ENCODE assay signal across 21 cellular contexts in the genomic region with DNA sequence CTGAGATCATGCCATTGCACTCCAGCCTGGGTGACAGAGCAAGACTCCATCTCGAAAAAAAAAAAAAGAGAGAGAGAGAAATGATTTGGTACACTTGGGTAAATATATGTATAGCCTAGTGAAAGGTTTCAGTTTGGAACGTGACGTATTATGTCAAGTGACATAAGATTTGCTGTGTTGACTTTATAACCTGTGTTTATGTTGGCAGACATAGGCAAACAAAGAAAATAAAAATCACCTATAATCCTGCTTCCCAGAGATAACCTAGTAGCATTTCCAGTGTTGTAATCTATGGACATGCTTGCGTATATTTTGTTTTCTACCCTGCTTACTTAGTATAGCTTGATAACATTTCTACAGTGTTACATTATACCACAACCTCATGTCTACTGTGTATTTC.
"Had no signal": no experiment of that assay in that cellular context is flagged by ENCODE, and none has a peak within 500 bp of the region (broad histone marks: within the 10 kb centered on the region; RNA-seq: fewer than 3 reads in every experiment).

No MANE protein-coding gene starts in this region.

- H3K4me1 ChIP-seq: vagina had no signal

- H3K9me3 ChIP-seq: left lung, sigmoid colon, testis, vagina had no signal

- ATAC-seq: activated CD8-positive, alpha-beta memory T cell treated with anti-CD3 and anti-CD28 coated beads, Interleukin-2, amount 10 ng/mL, durations not matched to agents 7 days and 5 days; activated CD8-positive, alpha-beta T cell treated with anti-CD3 and anti-CD28 coated beads for 36 hours; esophagus mucosa; left lung; stimulated activated naive B cell treated with anti-CD40 and anti-IgM and Interleukin-4, amounts not matched to agents 10 μg/mL and 1 μg/mL and 100 μg/mL, for 72 hours had no signal

- H3K27me3 ChIP-seq: left lung, sigmoid colon, testis, vagina had no signal

- H3K27ac ChIP-seq: left lung, sigmoid colon, testis, vagina had no signal

- H3K4me2 ChIP-seq: smooth muscle cell had no signal

- H3K4me3 ChIP-seq: left lung, sigmoid colon, smooth muscle cell, testis, vagina had no signal

- DNase-seq: activated CD4-positive, alpha-beta T cell treated with anti-CD3 and anti-CD28 coated beads, Interleukin-2, amount 10 ng/mL, durations not matched to agents 7 days and 5 days; activated CD4-positive, CD25-positive, alpha-beta regulatory T cell treated with anti-CD3 and anti-CD28 coated beads, Interleukin-2, amount 50 U/mL, for 72 hours; activated CD8-positive, alpha-beta memory T cell treated with anti-CD3 and anti-CD28 coated beads, Interleukin-2, amount 10 ng/mL, durations not matched to agents 7 days and 5 days; activated CD8-positive, alpha-beta T cell treated with anti-CD3 and anti-CD28 coated beads for 36 hours; activated gamma-delta T cell; activated T-cell treated with anti-CD3 and anti-CD28 coated beads for 4 hours; anterior cingulate cortex; caudate nucleus; effector CD8-positive, alpha-beta T cell; foreskin melanocyte; immature natural killer cell; left lung; midbrain; sigmoid colon; stimulated activated CD4-positive, alpha-beta T cell treated with anti-CD3 and anti-CD28 coated beads, Interleukin-15, amount 100 ng/mL, for 24 hours; stimulated activated naive B cell treated with anti-CD40 and anti-IgM and Interleukin-4, amounts not matched to agents 10 μg/mL and 1 μg/mL and 100 μg/mL, for 72 hours; testis; trophoblast cell had no signal
